ENCODE assay signal across 1 cellular context in genomic region chr7:12066561-12066960, GRCh38.
TF ChIP-seq lines count a peak whose summit lies in the region.

No MANE protein-coding gene starts in this region.

TF ChIP-seq in GM23338, 12 proteins besides CTCF, POLR2A, EP300 and RAD21 (continued from another document):
- TF ChIP-seq, protein P1, sequence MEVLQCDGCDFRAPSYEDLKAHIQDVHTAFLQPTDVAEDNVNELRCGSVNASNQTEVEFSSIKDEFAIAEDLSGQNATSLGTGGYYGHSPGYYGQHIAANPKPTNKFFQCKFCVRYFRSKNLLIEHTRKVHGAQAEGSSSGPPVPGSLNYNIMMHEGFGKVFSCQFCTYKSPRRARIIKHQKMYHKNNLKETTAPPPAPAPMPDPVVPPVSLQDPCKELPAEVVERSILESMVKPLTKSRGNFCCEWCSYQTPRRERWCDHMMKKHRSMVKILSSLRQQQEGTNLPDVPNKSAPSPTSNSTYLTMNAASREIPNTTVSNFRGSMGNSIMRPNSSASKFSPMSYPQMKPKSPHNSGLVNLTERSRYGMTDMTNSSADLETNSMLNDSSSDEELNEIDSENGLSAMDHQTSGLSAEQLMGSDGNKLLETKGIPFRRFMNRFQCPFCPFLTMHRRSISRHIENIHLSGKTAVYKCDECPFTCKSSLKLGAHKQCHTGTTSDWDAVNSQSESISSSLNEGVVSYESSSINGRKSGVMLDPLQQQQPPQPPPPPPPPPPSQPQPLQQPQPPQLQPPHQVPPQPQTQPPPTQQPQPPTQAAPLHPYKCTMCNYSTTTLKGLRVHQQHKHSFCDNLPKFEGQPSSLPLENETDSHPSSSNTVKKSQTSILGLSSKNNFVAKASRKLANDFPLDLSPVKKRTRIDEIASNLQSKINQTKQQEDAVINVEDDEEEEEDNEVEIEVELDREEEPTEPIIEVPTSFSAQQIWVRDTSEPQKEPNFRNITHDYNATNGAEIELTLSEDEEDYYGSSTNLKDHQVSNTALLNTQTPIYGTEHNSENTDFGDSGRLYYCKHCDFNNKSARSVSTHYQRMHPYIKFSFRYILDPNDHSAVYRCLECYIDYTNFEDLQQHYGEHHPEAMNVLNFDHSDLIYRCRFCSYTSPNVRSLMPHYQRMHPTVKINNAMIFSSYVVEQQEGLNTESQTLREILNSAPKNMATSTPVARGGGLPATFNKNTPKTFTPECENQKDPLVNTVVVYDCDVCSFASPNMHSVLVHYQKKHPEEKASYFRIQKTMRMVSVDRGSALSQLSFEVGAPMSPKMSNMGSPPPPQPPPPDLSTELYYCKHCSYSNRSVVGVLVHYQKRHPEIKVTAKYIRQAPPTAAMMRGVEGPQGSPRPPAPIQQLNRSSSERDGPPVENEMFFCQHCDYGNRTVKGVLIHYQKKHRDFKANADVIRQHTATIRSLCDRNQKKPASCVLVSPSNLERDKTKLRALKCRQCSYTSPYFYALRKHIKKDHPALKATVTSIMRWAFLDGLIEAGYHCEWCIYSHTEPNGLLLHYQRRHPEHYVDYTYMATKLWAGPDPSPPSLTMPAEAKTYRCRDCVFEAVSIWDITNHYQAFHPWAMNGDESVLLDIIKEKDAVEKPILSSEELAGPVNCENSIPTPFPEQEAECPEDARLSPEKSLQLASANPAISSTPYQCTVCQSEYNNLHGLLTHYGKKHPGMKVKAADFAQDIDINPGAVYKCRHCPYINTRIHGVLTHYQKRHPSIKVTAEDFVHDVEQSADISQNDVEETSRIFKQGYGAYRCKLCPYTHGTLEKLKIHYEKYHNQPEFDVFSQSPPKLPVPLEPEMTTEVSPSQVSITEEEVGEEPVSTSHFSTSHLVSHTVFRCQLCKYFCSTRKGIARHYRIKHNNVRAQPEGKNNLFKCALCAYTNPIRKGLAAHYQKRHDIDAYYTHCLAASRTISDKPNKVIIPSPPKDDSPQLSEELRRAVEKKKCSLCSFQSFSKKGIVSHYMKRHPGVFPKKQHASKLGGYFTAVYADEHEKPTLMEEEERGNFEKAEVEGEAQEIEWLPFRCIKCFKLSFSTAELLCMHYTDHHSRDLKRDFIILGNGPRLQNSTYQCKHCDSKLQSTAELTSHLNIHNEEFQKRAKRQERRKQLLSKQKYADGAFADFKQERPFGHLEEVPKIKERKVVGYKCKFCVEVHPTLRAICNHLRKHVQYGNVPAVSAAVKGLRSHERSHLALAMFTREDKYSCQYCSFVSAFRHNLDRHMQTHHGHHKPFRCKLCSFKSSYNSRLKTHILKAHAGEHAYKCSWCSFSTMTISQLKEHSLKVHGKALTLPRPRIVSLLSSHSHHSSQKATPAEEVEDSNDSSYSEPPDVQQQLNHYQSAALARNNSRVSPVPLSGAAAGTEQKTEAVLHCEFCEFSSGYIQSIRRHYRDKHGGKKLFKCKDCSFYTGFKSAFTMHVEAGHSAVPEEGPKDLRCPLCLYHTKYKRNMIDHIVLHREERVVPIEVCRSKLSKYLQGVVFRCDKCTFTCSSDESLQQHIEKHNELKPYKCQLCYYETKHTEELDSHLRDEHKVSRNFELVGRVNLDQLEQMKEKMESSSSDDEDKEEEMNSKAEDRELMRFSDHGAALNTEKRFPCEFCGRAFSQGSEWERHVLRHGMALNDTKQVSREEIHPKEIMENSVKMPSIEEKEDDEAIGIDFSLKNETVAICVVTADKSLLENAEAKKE (CRISPR knock-in tag; IDR thresholded peaks at IDR 0.05) = no peak
- TF ChIP-seq, protein P2, sequence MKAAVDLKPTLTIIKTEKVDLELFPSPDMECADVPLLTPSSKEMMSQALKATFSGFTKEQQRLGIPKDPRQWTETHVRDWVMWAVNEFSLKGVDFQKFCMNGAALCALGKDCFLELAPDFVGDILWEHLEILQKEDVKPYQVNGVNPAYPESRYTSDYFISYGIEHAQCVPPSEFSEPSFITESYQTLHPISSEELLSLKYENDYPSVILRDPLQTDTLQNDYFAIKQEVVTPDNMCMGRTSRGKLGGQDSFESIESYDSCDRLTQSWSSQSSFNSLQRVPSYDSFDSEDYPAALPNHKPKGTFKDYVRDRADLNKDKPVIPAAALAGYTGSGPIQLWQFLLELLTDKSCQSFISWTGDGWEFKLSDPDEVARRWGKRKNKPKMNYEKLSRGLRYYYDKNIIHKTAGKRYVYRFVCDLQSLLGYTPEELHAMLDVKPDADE (IDR thresholded peaks at IDR 0.05) = no peak
- TF ChIP-seq, protein P3, sequence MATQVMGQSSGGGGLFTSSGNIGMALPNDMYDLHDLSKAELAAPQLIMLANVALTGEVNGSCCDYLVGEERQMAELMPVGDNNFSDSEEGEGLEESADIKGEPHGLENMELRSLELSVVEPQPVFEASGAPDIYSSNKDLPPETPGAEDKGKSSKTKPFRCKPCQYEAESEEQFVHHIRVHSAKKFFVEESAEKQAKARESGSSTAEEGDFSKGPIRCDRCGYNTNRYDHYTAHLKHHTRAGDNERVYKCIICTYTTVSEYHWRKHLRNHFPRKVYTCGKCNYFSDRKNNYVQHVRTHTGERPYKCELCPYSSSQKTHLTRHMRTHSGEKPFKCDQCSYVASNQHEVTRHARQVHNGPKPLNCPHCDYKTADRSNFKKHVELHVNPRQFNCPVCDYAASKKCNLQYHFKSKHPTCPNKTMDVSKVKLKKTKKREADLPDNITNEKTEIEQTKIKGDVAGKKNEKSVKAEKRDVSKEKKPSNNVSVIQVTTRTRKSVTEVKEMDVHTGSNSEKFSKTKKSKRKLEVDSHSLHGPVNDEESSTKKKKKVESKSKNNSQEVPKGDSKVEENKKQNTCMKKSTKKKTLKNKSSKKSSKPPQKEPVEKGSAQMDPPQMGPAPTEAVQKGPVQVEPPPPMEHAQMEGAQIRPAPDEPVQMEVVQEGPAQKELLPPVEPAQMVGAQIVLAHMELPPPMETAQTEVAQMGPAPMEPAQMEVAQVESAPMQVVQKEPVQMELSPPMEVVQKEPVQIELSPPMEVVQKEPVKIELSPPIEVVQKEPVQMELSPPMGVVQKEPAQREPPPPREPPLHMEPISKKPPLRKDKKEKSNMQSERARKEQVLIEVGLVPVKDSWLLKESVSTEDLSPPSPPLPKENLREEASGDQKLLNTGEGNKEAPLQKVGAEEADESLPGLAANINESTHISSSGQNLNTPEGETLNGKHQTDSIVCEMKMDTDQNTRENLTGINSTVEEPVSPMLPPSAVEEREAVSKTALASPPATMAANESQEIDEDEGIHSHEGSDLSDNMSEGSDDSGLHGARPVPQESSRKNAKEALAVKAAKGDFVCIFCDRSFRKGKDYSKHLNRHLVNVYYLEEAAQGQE (IDR thresholded peaks at IDR 0.05; ENCODE audit: unreplicated experiment) = no peak
